In the genomic region with DNA sequence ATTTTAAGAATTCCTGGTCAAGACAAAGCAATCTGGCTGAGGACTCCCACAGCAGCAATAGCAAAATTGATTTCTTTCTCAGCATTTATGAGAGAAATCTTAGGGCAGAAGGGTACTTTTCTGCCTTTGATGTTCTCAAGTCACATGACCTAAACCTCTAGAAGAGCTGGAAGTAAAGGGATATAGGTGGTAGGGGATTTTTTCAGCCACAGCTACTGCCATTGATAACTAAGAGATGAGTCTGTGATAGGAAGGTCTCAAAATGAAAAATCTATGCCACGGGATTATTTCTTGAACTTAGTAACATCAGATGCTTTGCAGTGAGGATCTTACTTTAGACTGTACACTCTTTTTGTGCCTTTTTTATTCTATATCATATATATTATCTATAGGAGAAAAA, we compare ENCODE assay signal across 1 cellular context.
TF ChIP-seq lines count a peak whose summit lies in the region.

No MANE protein-coding gene starts in this region.

TF ChIP-seq in K562, 482 proteins besides CTCF, POLR2A, EP300 and RAD21:
- TF ChIP-seq, protein P1, sequence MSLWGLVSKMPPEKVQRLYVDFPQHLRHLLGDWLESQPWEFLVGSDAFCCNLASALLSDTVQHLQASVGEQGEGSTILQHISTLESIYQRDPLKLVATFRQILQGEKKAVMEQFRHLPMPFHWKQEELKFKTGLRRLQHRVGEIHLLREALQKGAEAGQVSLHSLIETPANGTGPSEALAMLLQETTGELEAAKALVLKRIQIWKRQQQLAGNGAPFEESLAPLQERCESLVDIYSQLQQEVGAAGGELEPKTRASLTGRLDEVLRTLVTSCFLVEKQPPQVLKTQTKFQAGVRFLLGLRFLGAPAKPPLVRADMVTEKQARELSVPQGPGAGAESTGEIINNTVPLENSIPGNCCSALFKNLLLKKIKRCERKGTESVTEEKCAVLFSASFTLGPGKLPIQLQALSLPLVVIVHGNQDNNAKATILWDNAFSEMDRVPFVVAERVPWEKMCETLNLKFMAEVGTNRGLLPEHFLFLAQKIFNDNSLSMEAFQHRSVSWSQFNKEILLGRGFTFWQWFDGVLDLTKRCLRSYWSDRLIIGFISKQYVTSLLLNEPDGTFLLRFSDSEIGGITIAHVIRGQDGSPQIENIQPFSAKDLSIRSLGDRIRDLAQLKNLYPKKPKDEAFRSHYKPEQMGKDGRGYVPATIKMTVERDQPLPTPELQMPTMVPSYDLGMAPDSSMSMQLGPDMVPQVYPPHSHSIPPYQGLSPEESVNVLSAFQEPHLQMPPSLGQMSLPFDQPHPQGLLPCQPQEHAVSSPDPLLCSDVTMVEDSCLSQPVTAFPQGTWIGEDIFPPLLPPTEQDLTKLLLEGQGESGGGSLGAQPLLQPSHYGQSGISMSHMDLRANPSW (CRISPR knock-in tag; IDR thresholded peaks at IDR 0.05): no peak
- TF ChIP-seq, protein P2, sequence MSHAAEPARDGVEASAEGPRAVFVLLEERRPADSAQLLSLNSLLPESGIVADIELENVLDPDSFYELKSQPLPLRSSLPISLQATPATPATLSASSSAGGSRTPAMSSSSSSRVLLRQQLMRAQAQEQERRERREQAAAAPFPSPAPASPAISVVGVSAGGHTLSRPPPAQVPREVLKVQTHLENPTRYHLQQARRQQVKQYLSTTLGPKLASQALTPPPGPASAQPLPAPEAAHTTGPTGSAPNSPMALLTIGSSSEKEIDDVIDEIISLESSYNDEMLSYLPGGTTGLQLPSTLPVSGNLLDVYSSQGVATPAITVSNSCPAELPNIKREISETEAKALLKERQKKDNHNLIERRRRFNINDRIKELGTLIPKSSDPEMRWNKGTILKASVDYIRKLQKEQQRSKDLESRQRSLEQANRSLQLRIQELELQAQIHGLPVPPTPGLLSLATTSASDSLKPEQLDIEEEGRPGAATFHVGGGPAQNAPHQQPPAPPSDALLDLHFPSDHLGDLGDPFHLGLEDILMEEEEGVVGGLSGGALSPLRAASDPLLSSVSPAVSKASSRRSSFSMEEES (CRISPR knock-in tag; IDR thresholded peaks at IDR 0.05): peak; percentile 77
